In the genomic region with DNA sequence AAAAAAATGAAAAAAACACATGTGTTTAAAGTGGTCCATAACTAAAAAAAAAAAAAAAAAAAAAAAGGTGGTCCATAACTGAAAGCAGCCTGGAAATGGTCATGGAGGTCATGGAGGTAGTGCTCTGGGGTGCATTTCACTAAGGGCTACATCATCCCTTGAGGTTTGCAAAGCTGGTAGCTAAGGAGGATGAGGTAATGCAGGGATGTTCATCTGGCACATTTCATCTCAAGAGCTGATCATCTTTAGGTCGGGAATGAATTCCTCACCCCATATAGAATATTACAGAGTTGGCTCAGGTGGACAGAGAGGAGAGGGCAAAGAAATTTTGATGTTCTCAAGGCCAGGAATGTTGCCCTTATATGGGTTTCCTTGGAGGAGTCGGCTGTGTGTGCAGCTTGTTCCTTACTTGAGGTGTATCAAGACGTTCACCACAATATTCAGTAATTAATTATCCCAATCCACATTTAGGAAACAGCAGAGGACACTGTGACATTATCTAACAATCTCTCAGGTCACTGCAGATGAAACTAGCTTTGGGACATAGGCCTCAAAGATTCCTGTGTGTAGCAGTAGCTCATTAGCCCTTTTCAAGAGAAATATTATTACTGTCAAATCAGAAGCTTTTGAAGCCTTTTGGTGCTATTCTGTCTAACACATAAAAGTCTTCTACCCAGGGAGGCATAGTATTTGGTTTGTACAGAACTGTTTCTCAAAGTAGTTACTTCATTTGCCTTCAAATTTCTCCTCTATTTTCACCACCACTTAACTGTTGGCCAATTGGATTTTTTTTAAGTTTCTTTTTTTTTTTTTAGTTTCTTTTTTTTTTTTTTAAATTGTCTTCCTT, we compare ENCODE assay signal across 1 cellular context.
TF ChIP-seq lines count a peak whose summit lies in the region.

No MANE protein-coding gene starts in this region.

TF ChIP-seq in HCT116, 20 proteins besides CTCF, POLR2A, EP300 and RAD21:
- TF ChIP-seq POLR2AphosphoS5 (IDR thresholded peaks at IDR 0.05; ENCODE audit: low read depth, low read length) (no peak), SP1 (IDR thresholded peaks at IDR 0.05; ENCODE audit: low read depth) (no peak), YY1 (IDR thresholded peaks at IDR 0.05; ENCODE audit: extremely low read depth, insufficient replicate concordance, low read depth, low read length) (no peak), ZFX (IDR thresholded peaks at IDR 0.05) (no peak; the same call in 1 of the 2 replicates), EZH2phosphoT487 (IDR thresholded peaks at IDR 0.05; ENCODE audit: borderline replicate concordance) (no peak), SRF (IDR thresholded peaks at IDR 0.05; ENCODE audit: low read depth) (peak; percentile 77; the same call in 1 of the 2 replicates), CBX3 (IDR thresholded peaks at IDR 0.05; ENCODE audit: low read depth) (no peak)
- TF ChIP-seq, protein P1, sequence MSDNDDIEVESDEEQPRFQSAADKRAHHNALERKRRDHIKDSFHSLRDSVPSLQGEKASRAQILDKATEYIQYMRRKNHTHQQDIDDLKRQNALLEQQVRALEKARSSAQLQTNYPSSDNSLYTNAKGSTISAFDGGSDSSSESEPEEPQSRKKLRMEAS (IDR thresholded peaks at IDR 0.05): no peak
- TF ChIP-seq, protein P2, sequence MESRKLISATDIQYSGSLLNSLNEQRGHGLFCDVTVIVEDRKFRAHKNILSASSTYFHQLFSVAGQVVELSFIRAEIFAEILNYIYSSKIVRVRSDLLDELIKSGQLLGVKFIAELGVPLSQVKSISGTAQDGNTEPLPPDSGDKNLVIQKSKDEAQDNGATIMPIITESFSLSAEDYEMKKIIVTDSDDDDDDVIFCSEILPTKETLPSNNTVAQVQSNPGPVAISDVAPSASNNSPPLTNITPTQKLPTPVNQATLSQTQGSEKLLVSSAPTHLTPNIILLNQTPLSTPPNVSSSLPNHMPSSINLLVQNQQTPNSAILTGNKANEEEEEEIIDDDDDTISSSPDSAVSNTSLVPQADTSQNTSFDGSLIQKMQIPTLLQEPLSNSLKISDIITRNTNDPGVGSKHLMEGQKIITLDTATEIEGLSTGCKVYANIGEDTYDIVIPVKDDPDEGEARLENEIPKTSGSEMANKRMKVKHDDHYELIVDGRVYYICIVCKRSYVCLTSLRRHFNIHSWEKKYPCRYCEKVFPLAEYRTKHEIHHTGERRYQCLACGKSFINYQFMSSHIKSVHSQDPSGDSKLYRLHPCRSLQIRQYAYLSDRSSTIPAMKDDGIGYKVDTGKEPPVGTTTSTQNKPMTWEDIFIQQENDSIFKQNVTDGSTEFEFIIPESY (IDR thresholded peaks at IDR 0.05; ENCODE audit: extremely low read depth, insufficient replicate concordance, low read length): no peak
